Comparison of ENCODE assay signal across 1 cellular context in the genomic region with DNA sequence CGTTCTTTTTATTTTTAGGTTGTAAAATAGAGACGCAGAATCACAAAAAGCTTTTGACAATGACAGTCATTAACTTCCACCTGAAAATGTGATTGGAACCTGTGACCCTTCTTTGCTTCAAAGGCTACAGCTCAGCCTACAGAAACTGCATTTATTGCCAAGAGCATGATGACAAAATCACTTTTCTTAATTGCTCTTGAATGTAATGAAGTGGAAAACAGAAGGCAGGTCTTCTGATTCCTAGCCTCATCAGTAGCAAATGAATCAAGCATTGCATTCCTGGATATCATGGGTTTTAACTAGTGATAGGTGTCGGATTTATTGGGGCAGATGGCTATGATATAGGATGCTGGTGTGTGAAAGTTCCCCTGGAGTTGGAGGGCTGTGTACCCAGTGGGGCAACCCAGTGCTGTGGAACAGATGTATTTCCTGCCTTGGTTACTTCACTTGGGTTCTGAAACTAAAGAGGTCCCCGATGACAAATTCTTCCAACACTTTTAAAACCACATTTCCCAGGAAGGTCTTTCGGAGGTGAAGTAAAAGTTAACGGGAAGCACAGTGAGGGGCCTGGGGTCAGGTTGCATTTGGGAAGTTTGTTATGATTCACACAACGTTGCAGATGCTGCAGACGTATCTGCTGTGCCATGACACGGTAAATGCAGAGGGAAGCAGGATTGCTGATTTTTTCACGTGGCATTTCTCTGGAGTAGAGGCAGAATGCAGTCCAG.
TF ChIP-seq lines count a peak whose summit lies in the region.

No MANE protein-coding gene starts in this region.

TF ChIP-seq in HEK293, 187 proteins besides CTCF, POLR2A, EP300 and RAD21 (continued from another document and continues in another):
- TF ChIP-seq, protein P1, sequence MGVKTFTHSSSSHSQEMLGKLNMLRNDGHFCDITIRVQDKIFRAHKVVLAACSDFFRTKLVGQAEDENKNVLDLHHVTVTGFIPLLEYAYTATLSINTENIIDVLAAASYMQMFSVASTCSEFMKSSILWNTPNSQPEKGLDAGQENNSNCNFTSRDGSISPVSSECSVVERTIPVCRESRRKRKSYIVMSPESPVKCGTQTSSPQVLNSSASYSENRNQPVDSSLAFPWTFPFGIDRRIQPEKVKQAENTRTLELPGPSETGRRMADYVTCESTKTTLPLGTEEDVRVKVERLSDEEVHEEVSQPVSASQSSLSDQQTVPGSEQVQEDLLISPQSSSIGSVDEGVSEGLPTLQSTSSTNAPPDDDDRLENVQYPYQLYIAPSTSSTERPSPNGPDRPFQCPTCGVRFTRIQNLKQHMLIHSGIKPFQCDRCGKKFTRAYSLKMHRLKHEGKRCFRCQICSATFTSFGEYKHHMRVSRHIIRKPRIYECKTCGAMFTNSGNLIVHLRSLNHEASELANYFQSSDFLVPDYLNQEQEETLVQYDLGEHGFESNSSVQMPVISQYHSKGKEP (tag by site-specific recombination; IDR thresholded peaks at IDR 0.05) = 0 out of 2 replicates have a peak, but pooled peaks have one; percentile 13
- TF ChIP-seq TRIM28 (IDR thresholded peaks at IDR 0.05; ENCODE audit: borderline replicate concordance, low read length) = peak; percentile 56; the same call in 1 of the 2 replicates
- TF ChIP-seq ZNF169 (tag by site-specific recombination; IDR thresholded peaks at IDR 0.05) = no peak
- no peak for TF ChIP-seq ZXDB (tag by site-specific recombination; IDR thresholded peaks at IDR 0.05)
- no peak for TF ChIP-seq ZNF549 (tag by site-specific recombination; IDR thresholded peaks at IDR 0.05)
- no peak for TF ChIP-seq BCL11A (tag by site-specific recombination; IDR thresholded peaks at IDR 0.05; ENCODE audit: low read depth)
- TF ChIP-seq ZNF423 (tag by site-specific recombination; IDR thresholded peaks at IDR 0.05) = no peak
- TF ChIP-seq TSHZ1 (tag by site-specific recombination; IDR thresholded peaks at IDR 0.05; ENCODE audit: borderline replicate concordance) = peak; percentile 19; the same call in 1 of the 2 replicates
- no peak for TF ChIP-seq ZNF449 (tag by site-specific recombination; IDR thresholded peaks at IDR 0.05)
- TF ChIP-seq HIC1 (tag by site-specific recombination; IDR thresholded peaks at IDR 0.05) = peak; percentile 75; the same call in 1 of the 2 replicates
- TF ChIP-seq, protein P2, sequence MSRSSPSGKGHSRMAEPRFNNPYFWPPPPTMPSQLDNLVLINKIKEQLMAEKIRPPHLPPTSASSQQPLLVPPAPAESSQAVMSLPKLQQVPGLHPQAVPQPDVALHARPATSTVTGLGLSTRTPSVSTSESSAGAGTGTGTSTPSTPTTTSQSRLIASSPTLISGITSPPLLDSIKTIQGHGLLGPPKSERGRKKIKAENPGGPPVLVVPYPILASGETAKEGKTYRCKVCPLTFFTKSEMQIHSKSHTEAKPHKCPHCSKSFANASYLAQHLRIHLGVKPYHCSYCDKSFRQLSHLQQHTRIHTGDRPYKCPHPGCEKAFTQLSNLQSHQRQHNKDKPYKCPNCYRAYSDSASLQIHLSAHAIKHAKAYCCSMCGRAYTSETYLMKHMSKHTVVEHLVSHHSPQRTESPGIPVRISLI (tag by site-specific recombination; IDR thresholded peaks at IDR 0.05) = no peak
- TF ChIP-seq ZNF404 (tag by site-specific recombination; IDR thresholded peaks at IDR 0.05) = no peak
- TF ChIP-seq ZNF280D (tag by site-specific recombination; IDR thresholded peaks at IDR 0.05) = no peak
- TF ChIP-seq GLI4 (tag by site-specific recombination; IDR thresholded peaks at IDR 0.05) = no peak
- TF ChIP-seq ZBTB49 (tag by site-specific recombination; IDR thresholded peaks at IDR 0.05; ENCODE audit: low read depth) = no peak
- peak; percentile 49; the same call in 1 of the 2 replicates for TF ChIP-seq GLIS2 (tag by site-specific recombination; IDR thresholded peaks at IDR 0.05)
- TF ChIP-seq ZNF791 (tag by site-specific recombination; IDR thresholded peaks at IDR 0.05) = no peak
- TF ChIP-seq ZNF544 (tag by site-specific recombination; IDR thresholded peaks at IDR 0.05) = no peak
- peak; percentile 53 for TF ChIP-seq PRDM6 (tag by site-specific recombination; IDR thresholded peaks at IDR 0.05)
- no peak for TF ChIP-seq ZNF664 (tag by site-specific recombination; IDR thresholded peaks at IDR 0.05)
- TF ChIP-seq, protein P3, sequence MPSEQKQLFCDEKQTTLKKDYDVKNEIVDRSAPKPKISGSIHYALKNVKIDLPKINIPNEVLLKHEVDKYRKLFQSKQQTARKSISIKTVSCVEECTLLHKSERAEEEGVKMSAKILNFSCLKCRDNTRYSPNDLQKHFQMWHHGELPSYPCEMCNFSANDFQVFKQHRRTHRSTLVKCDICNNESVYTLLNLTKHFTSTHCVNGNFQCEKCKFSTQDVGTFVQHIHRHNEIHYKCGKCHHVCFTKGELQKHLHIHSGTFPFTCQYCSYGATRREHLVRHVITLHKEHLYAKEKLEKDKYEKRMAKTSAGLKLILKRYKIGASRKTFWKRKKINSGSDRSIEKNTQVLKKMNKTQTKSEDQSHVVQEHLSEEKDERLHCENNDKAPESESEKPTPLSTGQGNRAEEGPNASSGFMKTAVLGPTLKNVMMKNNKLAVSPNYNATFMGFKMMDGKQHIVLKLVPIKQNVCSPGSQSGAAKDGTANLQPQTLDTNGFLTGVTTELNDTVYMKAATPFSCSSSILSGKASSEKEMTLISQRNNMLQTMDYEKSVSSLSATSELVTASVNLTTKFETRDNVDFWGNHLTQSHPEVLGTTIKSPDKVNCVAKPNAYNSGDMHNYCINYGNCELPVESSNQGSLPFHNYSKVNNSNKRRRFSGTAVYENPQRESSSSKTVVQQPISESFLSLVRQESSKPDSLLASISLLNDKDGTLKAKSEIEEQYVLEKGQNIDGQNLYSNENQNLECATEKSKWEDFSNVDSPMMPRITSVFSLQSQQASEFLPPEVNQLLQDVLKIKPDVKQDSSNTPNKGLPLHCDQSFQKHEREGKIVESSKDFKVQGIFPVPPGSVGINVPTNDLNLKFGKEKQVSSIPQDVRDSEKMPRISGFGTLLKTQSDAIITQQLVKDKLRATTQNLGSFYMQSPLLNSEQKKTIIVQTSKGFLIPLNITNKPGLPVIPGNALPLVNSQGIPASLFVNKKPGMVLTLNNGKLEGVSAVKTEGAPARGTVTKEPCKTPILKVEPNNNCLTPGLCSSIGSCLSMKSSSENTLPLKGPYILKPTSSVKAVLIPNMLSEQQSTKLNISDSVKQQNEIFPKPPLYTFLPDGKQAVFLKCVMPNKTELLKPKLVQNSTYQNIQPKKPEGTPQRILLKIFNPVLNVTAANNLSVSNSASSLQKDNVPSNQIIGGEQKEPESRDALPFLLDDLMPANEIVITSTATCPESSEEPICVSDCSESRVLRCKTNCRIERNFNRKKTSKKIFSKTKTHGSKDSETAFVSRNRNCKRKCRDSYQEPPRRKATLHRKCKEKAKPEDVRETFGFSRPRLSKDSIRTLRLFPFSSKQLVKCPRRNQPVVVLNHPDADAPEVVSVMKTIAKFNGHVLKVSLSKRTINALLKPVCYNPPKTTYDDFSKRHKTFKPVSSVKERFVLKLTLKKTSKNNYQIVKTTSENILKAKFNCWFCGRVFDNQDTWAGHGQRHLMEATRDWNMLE (tag by site-specific recombination; conservative IDR thresholded peaks at IDR 0.05; ENCODE audit: low read depth) = no peak
- TF ChIP-seq ZNF138 (tag by site-specific recombination; IDR thresholded peaks at IDR 0.05; ENCODE audit: borderline replicate concordance) = no peak
- no peak for TF ChIP-seq ZNF777 (tag by site-specific recombination; IDR thresholded peaks at IDR 0.05; ENCODE audit: borderline replicate concordance)
